ENCODE assay signal across 7 cellular contexts in the genomic region with DNA sequence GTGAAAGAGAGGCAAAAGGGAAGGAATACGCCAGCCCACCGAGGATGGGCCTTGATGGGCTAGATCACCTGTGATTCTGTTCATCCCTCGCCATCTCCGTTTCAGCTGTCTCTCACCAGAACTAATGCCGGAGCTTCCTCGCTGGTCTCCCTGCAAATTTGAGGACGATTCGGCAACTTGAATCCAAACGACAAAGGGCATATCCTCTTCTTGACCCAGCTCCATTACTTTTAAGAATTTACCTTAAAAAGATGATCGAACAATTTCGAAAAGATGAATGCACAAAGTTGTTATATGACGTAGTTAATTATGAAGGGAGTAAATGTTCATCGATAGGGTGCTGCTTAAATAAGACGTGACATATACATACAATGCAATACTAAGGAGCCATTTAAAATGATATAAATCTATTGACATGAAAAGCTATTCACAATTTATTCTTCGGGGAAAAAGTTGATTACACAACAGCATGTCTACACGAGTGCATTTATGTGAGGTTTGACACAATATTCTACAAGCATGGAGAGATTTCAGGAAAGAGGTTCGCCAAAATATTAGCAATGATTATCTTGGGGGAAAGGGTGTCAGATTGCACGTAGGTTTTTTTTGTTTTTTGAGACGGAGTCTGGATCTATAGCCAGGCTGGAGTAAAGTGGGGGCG. TPM values are rescaled to one million over a fixed set of nuclear protein-coding genes. Genes with fewer than 3 reads are reported as not detected.
A peak's percentile ranks its signal among the peaks of the same experiment; 100 is the strongest.
DNase-seq lines count a peak whose midpoint lies in the region; ATAC-seq and TF ChIP-seq lines count a peak whose summit lies in the region.

No MANE protein-coding gene starts in this region.

- H3K9me3 Mint-ChIP-seq in MCF 10A (ENCODE audit: unreplicated experiment): no peaks in the 10 kb centered on the region

- no peaks in the 10 kb centered on the region for H3K27me3 Mint-ChIP-seq in MCF 10A (ENCODE audit: insufficient read depth, unreplicated experiment)

- no peaks in the 10 kb centered on the region for H3K36me3 ChIP-seq in muscle layer of duodenum (ENCODE audit: control insufficient read depth in 1 of 2, insufficient read depth in 2 of 2, low read length in 2 of 2)

- no peak for DNase-seq in MCF 10A (ENCODE audit: unreplicated experiment)
- DNase-seq in superior temporal gyrus (ENCODE audit: extremely low spot score): no peak
- no peak for DNase-seq in activated CD8-positive, alpha-beta memory T cell treated with anti-CD3 and anti-CD28 coated beads for 24 hours

- intact Hi-C loops in MCF 10A (cut with micrococcal nuclease): loop anchor here (1.0 kb wide), 1 partner anchor 120 kb away; no protein-coding TSS in a partner anchor

- H3K27me3 ChIP-seq in muscle layer of duodenum (ENCODE audit: low read depth, low read length): no peaks in the 10 kb centered on the region

- H3K27ac ChIP-seq in muscle layer of duodenum (ENCODE audit: low read length): peak overlapping the region; percentile 85

- peak; percentile 19 for ATAC-seq in GM18511 (IDR thresholded peaks at IDR 0.05; ENCODE audit: unreplicated experiment)
- ATAC-seq in HG03432 (IDR thresholded peaks at IDR 0.05; ENCODE audit: unreplicated experiment): peak; percentile 10
- ATAC-seq in HG02678 (IDR thresholded peaks at IDR 0.05; ENCODE audit: unreplicated experiment): no peak

- H3K36me3 Mint-ChIP-seq in MCF 10A (ENCODE audit: insufficient read depth, unreplicated experiment): no peaks in the 10 kb centered on the region

- peaks cover 18% of the 10 kb centered on the region for H3K4me1 Mint-ChIP-seq in MCF 10A (ENCODE audit: insufficient read depth, unreplicated experiment)

- no peaks in the 10 kb centered on the region for H3K9me3 ChIP-seq in muscle layer of duodenum (ENCODE audit: control insufficient read depth in 1 of 2, low read length in 2 of 2)

- CTCF ChIA-PET in MCF 10A (lab: Yijun Ruan, JAX): interaction anchor here (0.6 to 1.2 kb wide), 8 partner anchors 10 to 204 kb away, joined by 3 to 4 read pairs (median 3); no protein-coding TSS in a partner anchor

- H3K4me1 ChIP-seq in muscle layer of duodenum (ENCODE audit: control insufficient read depth in 1 of 2, insufficient read depth in 2 of 2, low read length in 2 of 2): peaks cover 5 to 16% of the 10 kb centered on the region in 2 donors

- peak overlapping the region; percentile 86 to 97 for H3K4me3 ChIP-seq in muscle layer of duodenum (ENCODE audit: low read depth in 1 of 2, low read length in 2 of 2)

- BruUV-seq in MCF 10A (replicated peaks; lab: Mats Ljungman, UMichigan): TSS peak; percentile 89

- no peak for TF ChIP-seq CTCF in MCF 10A (IDR thresholded peaks at IDR 0.05; ENCODE audit: unreplicated experiment)

- peak overlapping the region; percentile 89 for H3K4me3 Mint-ChIP-seq in MCF 10A (ENCODE audit: unreplicated experiment)

- POLR2A ChIA-PET in MCF 10A (lab: Yijun Ruan, JAX): interaction anchor here (0.6 to 1.8 kb wide), 22 partner anchors 8 to 1087 kb away, joined by 3 to 8 read pairs (median 4); a partner anchor contains a TSS

- H3K27ac Mint-ChIP-seq in MCF 10A (ENCODE audit: low read depth, unreplicated experiment): peak overlapping the region; percentile 76

RNA-seq across cellular contexts. Expression of a gene that starts 0.9 kb away (rescaled TPM):
- 13.8 and 14.8 TPM in 2 replicates for total RNA-seq in MCF 10A (2022)

RNA-seq across cellular contexts. Expression of a gene that starts 47.5 kb away (rescaled TPM):
- total RNA-seq in MCF 10A (2022): not detected in 2 replicates
